Comparison of ENCODE assay signal across 2 cellular contexts in the genomic region with DNA sequence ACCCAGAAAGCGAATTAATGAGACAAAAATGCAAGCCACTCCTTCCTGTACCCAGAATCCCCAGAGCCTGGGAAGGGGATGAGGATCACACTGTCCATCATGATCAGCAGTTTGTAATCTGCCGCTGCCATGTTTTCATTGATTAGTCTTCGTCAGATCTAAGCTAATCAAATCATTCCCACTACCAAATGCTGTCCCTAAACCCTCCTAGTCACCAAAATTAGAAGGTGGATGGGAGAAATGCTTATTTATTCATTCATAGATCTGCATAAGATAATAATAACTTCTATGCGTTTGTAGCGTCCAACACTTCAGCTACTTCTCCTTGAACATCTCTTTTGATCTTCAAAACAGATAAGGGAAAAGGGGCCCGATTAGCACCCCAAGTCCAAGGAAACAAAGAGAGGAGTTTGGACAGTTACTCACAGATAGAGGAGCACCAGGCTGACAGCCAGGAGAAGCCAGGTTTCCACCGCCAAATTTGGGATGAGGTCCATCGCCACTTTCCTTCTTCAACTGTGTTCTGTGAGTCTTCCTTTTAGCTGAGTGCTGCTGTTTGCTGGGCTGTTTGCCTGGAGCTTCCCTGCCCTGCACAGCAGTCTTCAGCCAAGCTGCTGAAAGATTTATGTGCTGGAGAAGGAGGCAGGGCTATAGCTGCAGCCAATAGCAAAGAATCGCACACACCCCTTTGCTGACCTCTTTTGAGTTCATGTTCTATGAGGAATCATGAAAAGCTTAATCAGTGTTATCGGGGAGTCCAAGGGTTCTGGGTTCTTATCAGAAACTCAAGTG.
TF ChIP-seq lines count a peak whose summit lies in the region.

A gene (minus strand): TSS at position 597 of the 792 bp plus-strand sequence. CDS start 100 bp downstream, at position 497.

TF ChIP-seq in K562, 482 proteins besides CTCF, POLR2A, EP300 and RAD21 (continued from another document and continues in another):
- TF ChIP-seq, protein P1, sequence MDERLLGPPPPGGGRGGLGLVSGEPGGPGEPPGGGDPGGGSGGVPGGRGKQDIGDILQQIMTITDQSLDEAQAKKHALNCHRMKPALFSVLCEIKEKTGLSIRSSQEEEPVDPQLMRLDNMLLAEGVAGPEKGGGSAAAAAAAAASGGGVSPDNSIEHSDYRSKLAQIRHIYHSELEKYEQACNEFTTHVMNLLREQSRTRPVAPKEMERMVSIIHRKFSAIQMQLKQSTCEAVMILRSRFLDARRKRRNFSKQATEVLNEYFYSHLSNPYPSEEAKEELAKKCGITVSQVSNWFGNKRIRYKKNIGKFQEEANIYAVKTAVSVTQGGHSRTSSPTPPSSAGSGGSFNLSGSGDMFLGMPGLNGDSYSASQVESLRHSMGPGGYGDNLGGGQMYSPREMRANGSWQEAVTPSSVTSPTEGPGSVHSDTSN (CRISPR knock-in tag; IDR thresholded peaks at IDR 0.05; ENCODE audit: low read depth) = peak; percentile 83
- TF ChIP-seq, protein P1 (tag; conservative IDR thresholded peaks at IDR 0.05; ENCODE audit: low read depth) = peak; percentile 99
- TF ChIP-seq HMG20A (CRISPR knock-in tag; conservative IDR thresholded peaks at IDR 0.05) (no peak), PHF21A (IDR thresholded peaks at IDR 0.05; ENCODE audit: borderline replicate concordance, low read depth) (no peak), TAL1 (IDR thresholded peaks at IDR 0.05) (no peak; the same call in 1 of the 2 replicates), NR2F6 (CRISPR knock-in tag; IDR thresholded peaks at IDR 0.05) (no peak), POLR2B (IDR thresholded peaks at IDR 0.05; ENCODE audit: low read depth, partially characterized antibody) (peak; percentile 52), PCBP1 (IDR thresholded peaks at IDR 0.05; ENCODE audit: low read depth, low read length, poor library complexity, severe bottlenecking) (no peak), POLR3G (IDR thresholded peaks at IDR 0.05; ENCODE audit: extremely low read depth, insufficient read length, insufficient replicate concordance) (no peak), FOXJ3 (CRISPR knock-in tag; IDR thresholded peaks at IDR 0.05) (no peak), PHF20 (IDR thresholded peaks at IDR 0.05; ENCODE audit: partially characterized antibody) (no peak), SRSF7 (optimal IDR thresholded peaks at IDR 0.05; ENCODE audit: low read depth, low read length) (no peak), ERF (CRISPR knock-in tag; IDR thresholded peaks at IDR 0.05) (no peak)
- TF ChIP-seq, protein P2, sequence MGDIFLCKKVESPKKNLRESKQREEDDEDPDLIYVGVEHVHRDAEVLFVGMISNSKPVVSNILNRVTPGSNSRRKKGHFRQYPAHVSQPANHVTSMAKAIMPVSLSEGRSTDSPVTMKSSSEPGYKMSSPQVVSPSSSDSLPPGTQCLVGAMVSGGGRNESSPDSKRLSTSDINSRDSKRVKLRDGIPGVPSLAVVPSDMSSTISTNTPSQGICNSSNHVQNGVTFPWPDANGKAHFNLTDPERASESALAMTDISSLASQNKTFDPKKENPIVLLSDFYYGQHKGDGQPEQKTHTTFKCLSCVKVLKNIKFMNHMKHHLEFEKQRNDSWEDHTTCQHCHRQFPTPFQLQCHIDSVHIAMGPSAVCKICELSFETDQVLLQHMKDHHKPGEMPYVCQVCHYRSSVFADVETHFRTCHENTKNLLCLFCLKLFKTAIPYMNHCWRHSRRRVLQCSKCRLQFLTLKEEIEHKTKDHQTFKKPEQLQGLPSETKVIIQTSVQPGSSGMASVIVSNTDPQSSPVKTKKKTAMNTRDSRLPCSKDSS (IDR thresholded peaks at IDR 0.05; ENCODE audit: low read depth, partially characterized antibody) = no peak
- TF ChIP-seq, protein P3, sequence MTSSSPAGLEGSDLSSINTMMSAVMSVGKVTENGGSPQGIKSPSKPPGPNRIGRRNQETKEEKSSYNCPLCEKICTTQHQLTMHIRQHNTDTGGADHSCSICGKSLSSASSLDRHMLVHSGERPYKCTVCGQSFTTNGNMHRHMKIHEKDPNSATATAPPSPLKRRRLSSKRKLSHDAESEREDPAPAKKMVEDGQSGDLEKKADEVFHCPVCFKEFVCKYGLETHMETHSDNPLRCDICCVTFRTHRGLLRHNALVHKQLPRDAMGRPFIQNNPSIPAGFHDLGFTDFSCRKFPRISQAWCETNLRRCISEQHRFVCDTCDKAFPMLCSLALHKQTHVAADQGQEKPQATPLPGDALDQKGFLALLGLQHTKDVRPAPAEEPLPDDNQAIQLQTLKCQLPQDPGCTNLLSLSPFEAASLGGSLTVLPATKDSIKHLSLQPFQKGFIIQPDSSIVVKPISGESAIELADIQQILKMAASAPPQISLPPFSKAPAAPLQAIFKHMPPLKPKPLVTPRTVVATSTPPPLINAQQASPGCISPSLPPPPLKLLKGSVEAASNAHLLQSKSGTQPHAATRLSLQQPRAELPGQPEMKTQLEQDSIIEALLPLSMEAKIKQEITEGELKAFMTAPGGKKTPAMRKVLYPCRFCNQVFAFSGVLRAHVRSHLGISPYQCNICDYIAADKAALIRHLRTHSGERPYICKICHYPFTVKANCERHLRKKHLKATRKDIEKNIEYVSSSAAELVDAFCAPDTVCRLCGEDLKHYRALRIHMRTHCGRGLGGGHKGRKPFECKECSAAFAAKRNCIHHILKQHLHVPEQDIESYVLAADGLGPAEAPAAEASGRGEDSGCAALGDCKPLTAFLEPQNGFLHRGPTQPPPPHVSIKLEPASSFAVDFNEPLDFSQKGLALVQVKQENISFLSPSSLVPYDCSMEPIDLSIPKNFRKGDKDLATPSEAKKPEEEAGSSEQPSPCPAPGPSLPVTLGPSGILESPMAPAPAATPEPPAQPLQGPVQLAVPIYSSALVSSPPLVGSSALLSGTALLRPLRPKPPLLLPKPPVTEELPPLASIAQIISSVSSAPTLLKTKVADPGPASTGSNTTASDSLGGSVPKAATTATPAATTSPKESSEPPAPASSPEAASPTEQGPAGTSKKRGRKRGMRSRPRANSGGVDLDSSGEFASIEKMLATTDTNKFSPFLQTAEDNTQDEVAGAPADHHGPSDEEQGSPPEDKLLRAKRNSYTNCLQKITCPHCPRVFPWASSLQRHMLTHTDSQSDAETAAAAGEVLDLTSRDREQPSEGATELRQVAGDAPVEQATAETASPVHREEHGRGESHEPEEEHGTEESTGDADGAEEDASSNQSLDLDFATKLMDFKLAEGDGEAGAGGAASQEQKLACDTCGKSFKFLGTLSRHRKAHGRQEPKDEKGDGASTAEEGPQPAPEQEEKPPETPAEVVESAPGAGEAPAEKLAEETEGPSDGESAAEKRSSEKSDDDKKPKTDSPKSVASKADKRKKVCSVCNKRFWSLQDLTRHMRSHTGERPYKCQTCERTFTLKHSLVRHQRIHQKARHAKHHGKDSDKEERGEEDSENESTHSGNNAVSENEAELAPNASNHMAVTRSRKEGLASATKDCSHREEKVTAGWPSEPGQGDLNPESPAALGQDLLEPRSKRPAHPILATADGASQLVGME (CRISPR knock-in tag; IDR thresholded peaks at IDR 0.05) = no peak

TF ChIP-seq in HepG2, 621 proteins besides CTCF, POLR2A, EP300 and RAD21 (continued from another document and continues in another):
- TF ChIP-seq, protein P4, sequence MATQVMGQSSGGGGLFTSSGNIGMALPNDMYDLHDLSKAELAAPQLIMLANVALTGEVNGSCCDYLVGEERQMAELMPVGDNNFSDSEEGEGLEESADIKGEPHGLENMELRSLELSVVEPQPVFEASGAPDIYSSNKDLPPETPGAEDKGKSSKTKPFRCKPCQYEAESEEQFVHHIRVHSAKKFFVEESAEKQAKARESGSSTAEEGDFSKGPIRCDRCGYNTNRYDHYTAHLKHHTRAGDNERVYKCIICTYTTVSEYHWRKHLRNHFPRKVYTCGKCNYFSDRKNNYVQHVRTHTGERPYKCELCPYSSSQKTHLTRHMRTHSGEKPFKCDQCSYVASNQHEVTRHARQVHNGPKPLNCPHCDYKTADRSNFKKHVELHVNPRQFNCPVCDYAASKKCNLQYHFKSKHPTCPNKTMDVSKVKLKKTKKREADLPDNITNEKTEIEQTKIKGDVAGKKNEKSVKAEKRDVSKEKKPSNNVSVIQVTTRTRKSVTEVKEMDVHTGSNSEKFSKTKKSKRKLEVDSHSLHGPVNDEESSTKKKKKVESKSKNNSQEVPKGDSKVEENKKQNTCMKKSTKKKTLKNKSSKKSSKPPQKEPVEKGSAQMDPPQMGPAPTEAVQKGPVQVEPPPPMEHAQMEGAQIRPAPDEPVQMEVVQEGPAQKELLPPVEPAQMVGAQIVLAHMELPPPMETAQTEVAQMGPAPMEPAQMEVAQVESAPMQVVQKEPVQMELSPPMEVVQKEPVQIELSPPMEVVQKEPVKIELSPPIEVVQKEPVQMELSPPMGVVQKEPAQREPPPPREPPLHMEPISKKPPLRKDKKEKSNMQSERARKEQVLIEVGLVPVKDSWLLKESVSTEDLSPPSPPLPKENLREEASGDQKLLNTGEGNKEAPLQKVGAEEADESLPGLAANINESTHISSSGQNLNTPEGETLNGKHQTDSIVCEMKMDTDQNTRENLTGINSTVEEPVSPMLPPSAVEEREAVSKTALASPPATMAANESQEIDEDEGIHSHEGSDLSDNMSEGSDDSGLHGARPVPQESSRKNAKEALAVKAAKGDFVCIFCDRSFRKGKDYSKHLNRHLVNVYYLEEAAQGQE (IDR thresholded peaks at IDR 0.05; ENCODE audit: borderline replicate concordance in 1 of 2, low read depth in 1 of 2, low read length in 2 of 2) = no peak
- no peak for TF ChIP-seq ZNF121 (CRISPR knock-in tag; IDR thresholded peaks at IDR 0.05)
- TF ChIP-seq, protein P5, sequence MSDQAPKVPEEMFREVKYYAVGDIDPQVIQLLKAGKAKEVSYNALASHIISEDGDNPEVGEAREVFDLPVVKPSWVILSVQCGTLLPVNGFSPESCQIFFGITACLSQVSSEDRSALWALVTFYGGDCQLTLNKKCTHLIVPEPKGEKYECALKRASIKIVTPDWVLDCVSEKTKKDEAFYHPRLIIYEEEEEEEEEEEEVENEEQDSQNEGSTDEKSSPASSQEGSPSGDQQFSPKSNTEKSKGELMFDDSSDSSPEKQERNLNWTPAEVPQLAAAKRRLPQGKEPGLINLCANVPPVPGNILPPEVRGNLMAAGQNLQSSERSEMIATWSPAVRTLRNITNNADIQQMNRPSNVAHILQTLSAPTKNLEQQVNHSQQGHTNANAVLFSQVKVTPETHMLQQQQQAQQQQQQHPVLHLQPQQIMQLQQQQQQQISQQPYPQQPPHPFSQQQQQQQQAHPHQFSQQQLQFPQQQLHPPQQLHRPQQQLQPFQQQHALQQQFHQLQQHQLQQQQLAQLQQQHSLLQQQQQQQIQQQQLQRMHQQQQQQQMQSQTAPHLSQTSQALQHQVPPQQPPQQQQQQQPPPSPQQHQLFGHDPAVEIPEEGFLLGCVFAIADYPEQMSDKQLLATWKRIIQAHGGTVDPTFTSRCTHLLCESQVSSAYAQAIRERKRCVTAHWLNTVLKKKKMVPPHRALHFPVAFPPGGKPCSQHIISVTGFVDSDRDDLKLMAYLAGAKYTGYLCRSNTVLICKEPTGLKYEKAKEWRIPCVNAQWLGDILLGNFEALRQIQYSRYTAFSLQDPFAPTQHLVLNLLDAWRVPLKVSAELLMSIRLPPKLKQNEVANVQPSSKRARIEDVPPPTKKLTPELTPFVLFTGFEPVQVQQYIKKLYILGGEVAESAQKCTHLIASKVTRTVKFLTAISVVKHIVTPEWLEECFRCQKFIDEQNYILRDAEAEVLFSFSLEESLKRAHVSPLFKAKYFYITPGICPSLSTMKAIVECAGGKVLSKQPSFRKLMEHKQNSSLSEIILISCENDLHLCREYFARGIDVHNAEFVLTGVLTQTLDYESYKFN (CRISPR knock-in tag; conservative IDR thresholded peaks at IDR 0.05) = peak; percentile 1; the same call in 1 of the 2 replicates
- no peak for TF ChIP-seq ZNF737 (CRISPR knock-in tag; IDR thresholded peaks at IDR 0.05; ENCODE audit: borderline replicate concordance)
- no peak for TF ChIP-seq ZBTB20 (CRISPR knock-in tag; IDR thresholded peaks at IDR 0.05; ENCODE audit: borderline replicate concordance, low read depth)
- no peak for TF ChIP-seq ZNF782 (CRISPR knock-in tag; IDR thresholded peaks at IDR 0.05; ENCODE audit: borderline replicate concordance)
- TF ChIP-seq ZNF776 (CRISPR knock-in tag; IDR thresholded peaks at IDR 0.05) = no peak
- TF ChIP-seq, protein P6, sequence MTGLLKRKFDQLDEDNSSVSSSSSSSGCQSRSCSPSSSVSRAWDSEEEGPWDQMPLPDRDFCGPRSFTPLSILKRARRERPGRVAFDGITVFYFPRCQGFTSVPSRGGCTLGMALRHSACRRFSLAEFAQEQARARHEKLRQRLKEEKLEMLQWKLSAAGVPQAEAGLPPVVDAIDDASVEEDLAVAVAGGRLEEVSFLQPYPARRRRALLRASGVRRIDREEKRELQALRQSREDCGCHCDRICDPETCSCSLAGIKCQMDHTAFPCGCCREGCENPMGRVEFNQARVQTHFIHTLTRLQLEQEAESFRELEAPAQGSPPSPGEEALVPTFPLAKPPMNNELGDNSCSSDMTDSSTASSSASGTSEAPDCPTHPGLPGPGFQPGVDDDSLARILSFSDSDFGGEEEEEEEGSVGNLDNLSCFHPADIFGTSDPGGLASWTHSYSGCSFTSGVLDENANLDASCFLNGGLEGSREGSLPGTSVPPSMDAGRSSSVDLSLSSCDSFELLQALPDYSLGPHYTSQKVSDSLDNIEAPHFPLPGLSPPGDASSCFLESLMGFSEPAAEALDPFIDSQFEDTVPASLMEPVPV (CRISPR knock-in tag; IDR thresholded peaks at IDR 0.05) = no peak
- no peak for TF ChIP-seq ZNF530 (CRISPR knock-in tag; IDR thresholded peaks at IDR 0.05; ENCODE audit: low read depth)
- TF ChIP-seq, protein P7, sequence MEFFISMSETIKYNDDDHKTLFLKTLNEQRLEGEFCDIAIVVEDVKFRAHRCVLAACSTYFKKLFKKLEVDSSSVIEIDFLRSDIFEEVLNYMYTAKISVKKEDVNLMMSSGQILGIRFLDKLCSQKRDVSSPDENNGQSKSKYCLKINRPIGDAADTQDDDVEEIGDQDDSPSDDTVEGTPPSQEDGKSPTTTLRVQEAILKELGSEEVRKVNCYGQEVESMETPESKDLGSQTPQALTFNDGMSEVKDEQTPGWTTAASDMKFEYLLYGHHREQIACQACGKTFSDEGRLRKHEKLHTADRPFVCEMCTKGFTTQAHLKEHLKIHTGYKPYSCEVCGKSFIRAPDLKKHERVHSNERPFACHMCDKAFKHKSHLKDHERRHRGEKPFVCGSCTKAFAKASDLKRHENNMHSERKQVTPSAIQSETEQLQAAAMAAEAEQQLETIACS (CRISPR knock-in tag; IDR thresholded peaks at IDR 0.05) = no peak
- TF ChIP-seq, protein P8, sequence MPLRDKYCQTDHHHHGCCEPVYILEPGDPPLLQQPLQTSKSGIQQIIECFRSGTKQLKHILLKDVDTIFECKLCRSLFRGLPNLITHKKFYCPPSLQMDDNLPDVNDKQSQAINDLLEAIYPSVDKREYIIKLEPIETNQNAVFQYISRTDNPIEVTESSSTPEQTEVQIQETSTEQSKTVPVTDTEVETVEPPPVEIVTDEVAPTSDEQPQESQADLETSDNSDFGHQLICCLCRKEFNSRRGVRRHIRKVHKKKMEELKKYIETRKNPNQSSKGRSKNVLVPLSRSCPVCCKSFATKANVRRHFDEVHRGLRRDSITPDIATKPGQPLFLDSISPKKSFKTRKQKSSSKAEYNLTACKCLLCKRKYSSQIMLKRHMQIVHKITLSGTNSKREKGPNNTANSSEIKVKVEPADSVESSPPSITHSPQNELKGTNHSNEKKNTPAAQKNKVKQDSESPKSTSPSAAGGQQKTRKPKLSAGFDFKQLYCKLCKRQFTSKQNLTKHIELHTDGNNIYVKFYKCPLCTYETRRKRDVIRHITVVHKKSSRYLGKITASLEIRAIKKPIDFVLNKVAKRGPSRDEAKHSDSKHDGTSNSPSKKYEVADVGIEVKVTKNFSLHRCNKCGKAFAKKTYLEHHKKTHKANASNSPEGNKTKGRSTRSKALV (CRISPR knock-in tag; IDR thresholded peaks at IDR 0.05) = no peak
